Comparison of ENCODE assay signal across 1 cellular context in the genomic region with DNA sequence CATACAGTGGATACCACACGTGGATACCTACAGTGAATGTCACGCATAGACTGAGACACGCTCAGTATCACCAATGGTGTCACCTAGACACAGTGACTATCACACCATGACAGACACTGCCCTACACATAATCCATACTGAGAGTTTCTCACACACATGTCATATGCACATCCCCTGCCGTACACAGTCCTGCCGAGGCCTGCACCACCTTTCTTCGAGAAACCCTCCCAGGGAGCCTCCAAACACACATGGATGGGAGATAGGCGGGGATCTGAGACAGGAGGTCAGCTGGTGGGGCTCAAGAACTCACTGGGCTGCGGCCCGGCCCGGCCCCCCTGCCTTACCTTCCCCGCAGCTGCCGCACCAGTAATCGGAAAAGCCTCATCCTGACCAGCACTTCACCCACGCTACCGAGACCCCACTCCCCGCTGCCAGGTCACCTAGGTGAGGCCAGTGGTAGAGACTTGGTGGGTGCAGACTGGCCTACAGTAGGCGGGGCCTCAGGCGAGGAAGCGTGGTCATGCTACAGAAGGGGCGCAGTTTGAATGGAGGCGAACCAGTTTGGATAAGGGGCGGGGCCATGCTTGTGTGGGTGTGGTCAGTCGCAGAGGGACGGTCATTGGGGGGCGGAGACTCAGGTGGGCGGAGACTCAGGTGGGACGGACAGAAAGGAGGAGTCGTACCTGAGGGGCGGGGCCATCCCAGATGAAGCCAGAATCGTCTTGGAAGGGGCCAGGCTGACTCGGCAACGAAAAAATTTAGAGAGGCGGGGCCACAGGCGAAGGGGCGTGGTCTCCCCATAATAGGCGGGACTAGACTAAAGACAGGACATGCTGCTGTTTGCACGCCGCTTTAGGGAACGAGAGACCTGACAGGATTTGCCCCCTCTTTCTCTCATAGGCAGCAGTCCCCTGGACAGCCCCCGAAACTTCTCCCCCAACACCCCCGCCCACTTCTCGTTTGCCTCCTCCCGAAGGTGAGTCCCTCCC.
TF ChIP-seq lines count a peak whose summit lies in the region.

No MANE protein-coding gene starts in this region.

TF ChIP-seq in K562, 482 proteins besides CTCF, POLR2A, EP300 and RAD21 (continued from another document and continues in another):
- TF ChIP-seq, protein P1, sequence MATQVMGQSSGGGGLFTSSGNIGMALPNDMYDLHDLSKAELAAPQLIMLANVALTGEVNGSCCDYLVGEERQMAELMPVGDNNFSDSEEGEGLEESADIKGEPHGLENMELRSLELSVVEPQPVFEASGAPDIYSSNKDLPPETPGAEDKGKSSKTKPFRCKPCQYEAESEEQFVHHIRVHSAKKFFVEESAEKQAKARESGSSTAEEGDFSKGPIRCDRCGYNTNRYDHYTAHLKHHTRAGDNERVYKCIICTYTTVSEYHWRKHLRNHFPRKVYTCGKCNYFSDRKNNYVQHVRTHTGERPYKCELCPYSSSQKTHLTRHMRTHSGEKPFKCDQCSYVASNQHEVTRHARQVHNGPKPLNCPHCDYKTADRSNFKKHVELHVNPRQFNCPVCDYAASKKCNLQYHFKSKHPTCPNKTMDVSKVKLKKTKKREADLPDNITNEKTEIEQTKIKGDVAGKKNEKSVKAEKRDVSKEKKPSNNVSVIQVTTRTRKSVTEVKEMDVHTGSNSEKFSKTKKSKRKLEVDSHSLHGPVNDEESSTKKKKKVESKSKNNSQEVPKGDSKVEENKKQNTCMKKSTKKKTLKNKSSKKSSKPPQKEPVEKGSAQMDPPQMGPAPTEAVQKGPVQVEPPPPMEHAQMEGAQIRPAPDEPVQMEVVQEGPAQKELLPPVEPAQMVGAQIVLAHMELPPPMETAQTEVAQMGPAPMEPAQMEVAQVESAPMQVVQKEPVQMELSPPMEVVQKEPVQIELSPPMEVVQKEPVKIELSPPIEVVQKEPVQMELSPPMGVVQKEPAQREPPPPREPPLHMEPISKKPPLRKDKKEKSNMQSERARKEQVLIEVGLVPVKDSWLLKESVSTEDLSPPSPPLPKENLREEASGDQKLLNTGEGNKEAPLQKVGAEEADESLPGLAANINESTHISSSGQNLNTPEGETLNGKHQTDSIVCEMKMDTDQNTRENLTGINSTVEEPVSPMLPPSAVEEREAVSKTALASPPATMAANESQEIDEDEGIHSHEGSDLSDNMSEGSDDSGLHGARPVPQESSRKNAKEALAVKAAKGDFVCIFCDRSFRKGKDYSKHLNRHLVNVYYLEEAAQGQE (CRISPR knock-in tag; IDR thresholded peaks at IDR 0.05; ENCODE audit: low read depth), result no peak
- TF ChIP-seq ESRRA (IDR thresholded peaks at IDR 0.05; ENCODE audit: borderline replicate concordance, low read depth) (peak; percentile 52; the same call in 1 of the 2 replicates), ZNF407 (IDR thresholded peaks at IDR 0.05; ENCODE audit: low read depth) (no peak), KDM5B (IDR thresholded peaks at IDR 0.05; ENCODE audit: insufficient replicate concordance, low read depth, low read length) (no peak), ARID3B (CRISPR knock-in tag; IDR thresholded peaks at IDR 0.05; ENCODE audit: borderline replicate concordance) (no peak), ZNF639 (CRISPR knock-in tag; conservative IDR thresholded peaks at IDR 0.05 in 1 of 2, IDR thresholded peaks at IDR 0.05 in 1 of 2) (no peak), CSDE1 (IDR thresholded peaks at IDR 0.05) (no peak), SMAD1 (IDR thresholded peaks at IDR 0.05; ENCODE audit: low read depth, low read length, partially characterized antibody) (no peak), RBM17 (IDR thresholded peaks at IDR 0.05; ENCODE audit: borderline replicate concordance, low read depth, low read length) (no peak), ARID2 (IDR thresholded peaks at IDR 0.05) (no peak), CBX3 (IDR thresholded peaks at IDR 0.05; ENCODE audit: borderline replicate concordance in 1 of 2, low read length in 2 of 2) (no peak), ZFP1 (CRISPR knock-in tag; IDR thresholded peaks at IDR 0.05) (no peak), ZNF717 (CRISPR knock-in tag; IDR thresholded peaks at IDR 0.05) (no peak), CHD4 (IDR thresholded peaks at IDR 0.05; ENCODE audit: insufficient read depth, insufficient replicate concordance, low read depth, low read length, poor library complexity, severe bottlenecking) (no peak), PHB (CRISPR knock-in tag; IDR thresholded peaks at IDR 0.05) (no peak), CREM (IDR thresholded peaks at IDR 0.05; ENCODE audit: low read depth) (peak; percentile 73), ZNF436 (CRISPR knock-in tag; IDR thresholded peaks at IDR 0.05) (no peak), EWSR1 (IDR thresholded peaks at IDR 0.05; ENCODE audit: borderline replicate concordance, low read depth, partially characterized antibody) (no peak), C11orf30 (IDR thresholded peaks at IDR 0.05; ENCODE audit: low read depth) (no peak; the same call in 1 of the 2 replicates), PHTF2 (CRISPR knock-in tag; IDR thresholded peaks at IDR 0.05) (no peak), MAZ (CRISPR knock-in tag; conservative IDR thresholded peaks at IDR 0.05 in 1 of 2, IDR thresholded peaks at IDR 0.05 in 1 of 2) (no peak; a peak in 1 of 4 replicates), FOS (IDR thresholded peaks at IDR 0.05; ENCODE audit: extremely low read depth, insufficient read length) (no peak), MCM3 (IDR thresholded peaks at IDR 0.05) (no peak)
- TF ChIP-seq, protein P2, sequence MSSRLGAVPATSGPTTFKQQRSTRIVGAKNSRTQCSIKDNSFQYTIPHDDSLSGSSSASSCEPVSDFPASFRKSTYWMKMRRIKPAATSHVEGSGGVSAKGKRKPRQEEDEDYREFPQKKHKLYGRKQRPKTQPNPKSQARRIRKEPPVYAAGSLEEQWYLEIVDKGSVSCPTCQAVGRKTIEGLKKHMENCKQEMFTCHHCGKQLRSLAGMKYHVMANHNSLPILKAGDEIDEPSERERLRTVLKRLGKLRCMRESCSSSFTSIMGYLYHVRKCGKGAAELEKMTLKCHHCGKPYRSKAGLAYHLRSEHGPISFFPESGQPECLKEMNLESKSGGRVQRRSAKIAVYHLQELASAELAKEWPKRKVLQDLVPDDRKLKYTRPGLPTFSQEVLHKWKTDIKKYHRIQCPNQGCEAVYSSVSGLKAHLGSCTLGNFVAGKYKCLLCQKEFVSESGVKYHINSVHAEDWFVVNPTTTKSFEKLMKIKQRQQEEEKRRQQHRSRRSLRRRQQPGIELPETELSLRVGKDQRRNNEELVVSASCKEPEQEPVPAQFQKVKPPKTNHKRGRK (tag; IDR thresholded peaks at IDR 0.05), result no peak
- TF ChIP-seq, protein P3, sequence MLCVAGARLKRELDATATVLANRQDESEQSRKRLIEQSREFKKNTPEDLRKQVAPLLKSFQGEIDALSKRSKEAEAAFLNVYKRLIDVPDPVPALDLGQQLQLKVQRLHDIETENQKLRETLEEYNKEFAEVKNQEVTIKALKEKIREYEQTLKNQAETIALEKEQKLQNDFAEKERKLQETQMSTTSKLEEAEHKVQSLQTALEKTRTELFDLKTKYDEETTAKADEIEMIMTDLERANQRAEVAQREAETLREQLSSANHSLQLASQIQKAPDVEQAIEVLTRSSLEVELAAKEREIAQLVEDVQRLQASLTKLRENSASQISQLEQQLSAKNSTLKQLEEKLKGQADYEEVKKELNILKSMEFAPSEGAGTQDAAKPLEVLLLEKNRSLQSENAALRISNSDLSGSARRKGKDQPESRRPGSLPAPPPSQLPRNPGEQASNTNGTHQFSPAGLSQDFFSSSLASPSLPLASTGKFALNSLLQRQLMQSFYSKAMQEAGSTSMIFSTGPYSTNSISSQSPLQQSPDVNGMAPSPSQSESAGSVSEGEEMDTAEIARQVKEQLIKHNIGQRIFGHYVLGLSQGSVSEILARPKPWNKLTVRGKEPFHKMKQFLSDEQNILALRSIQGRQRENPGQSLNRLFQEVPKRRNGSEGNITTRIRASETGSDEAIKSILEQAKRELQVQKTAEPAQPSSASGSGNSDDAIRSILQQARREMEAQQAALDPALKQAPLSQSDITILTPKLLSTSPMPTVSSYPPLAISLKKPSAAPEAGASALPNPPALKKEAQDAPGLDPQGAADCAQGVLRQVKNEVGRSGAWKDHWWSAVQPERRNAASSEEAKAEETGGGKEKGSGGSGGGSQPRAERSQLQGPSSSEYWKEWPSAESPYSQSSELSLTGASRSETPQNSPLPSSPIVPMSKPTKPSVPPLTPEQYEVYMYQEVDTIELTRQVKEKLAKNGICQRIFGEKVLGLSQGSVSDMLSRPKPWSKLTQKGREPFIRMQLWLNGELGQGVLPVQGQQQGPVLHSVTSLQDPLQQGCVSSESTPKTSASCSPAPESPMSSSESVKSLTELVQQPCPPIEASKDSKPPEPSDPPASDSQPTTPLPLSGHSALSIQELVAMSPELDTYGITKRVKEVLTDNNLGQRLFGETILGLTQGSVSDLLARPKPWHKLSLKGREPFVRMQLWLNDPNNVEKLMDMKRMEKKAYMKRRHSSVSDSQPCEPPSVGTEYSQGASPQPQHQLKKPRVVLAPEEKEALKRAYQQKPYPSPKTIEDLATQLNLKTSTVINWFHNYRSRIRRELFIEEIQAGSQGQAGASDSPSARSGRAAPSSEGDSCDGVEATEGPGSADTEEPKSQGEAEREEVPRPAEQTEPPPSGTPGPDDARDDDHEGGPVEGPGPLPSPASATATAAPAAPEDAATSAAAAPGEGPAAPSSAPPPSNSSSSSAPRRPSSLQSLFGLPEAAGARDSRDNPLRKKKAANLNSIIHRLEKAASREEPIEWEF (CRISPR knock-in tag; IDR thresholded peaks at IDR 0.05), result no peak
- TF ChIP-seq, protein P4, sequence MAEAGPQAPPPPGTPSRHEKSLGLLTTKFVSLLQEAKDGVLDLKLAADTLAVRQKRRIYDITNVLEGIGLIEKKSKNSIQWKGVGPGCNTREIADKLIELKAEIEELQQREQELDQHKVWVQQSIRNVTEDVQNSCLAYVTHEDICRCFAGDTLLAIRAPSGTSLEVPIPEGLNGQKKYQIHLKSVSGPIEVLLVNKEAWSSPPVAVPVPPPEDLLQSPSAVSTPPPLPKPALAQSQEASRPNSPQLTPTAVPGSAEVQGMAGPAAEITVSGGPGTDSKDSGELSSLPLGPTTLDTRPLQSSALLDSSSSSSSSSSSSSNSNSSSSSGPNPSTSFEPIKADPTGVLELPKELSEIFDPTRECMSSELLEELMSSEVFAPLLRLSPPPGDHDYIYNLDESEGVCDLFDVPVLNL (CRISPR knock-in tag; IDR thresholded peaks at IDR 0.05; ENCODE audit: low read depth), result 0 out of 2 replicates have a peak, but pooled peaks have one; percentile 28
